9 cellular contexts compared by ENCODE assay signal in the genomic region with DNA sequence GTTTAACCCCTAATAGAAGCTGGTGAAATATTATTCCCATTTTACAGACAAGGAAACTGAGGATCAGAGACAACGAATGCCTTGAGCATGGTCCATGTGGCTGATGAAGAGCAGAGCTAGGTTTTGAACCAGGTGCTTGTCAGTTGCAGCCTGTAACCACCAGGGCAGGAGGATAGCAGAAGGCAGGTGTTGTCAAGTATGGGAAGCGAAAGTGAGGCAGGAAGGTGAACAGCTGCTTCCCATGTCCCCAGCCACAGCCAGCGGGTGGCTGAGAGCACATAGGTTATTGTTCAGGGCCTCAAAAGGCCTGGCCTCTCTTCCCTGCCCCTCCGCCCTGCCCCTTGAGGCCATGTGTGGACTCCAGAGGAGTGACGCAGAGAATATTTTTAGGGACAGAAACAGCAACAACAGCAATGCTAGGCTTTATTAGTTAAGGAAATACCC.
DNase-seq lines count a peak whose midpoint lies in the region; ATAC-seq and TF ChIP-seq lines count a peak whose summit lies in the region.
"Had no signal": no experiment of that assay in that cellular context is flagged by ENCODE, and none has a peak within 500 bp of the region (broad histone marks: within the 10 kb centered on the region; RNA-seq: fewer than 3 reads in every experiment).

No MANE protein-coding gene starts in this region.

- no peak overlapping the region for H3K4me3 Mint-ChIP-seq in nephron progenitor cell
- H3K4me3 Mint-ChIP-seq: CD4-positive, CD25-positive, alpha-beta regulatory T cell had no signal

- DNase-seq in NCI-H748 (lab: John Stamatoyannopoulos, UW; ENCODE audit: unreplicated experiment) (peak; percentile 41), NCI-H748 treated with DMSO at 0.1 percent for 48 hours (lab: John Stamatoyannopoulos, UW) (no peak), NCI-H69 (lab: John Stamatoyannopoulos, UW) (peak; percentile 91), nephron progenitor cell (no peak), head of caudate nucleus (no peak), superior temporal gyrus (ENCODE audit: extremely low spot score) (no peak), activated gamma-delta T cell treated with Interleukin-2 at 50 U/mL for 16 hours (no peak)

- no peaks in the 10 kb centered on the region for H3K9me3 Mint-ChIP-seq in nephron progenitor cell
- H3K9me3 Mint-ChIP-seq: CD4-positive, CD25-positive, alpha-beta regulatory T cell had no signal

- TF ChIP-seq CTCF in nephron progenitor cell (IDR thresholded peaks at IDR 0.05): peak; percentile 18

- peaks cover 29% of the 10 kb centered on the region for H3K27me3 Mint-ChIP-seq in nephron progenitor cell (ENCODE audit: low read depth, poor library complexity)

- intact Hi-C loops in head of caudate nucleus (cut with DNase I): no loop called here

- peak; percentile 63 for ATAC-seq in HG02884 (IDR thresholded peaks at IDR 0.05; ENCODE audit: unreplicated experiment)

- no peaks in the 10 kb centered on the region for H3K36me3 Mint-ChIP-seq in nephron progenitor cell (ENCODE audit: low read depth)
- H3K36me3 Mint-ChIP-seq: CD4-positive, CD25-positive, alpha-beta regulatory T cell had no signal

- H3K4me1 Mint-ChIP-seq in nephron progenitor cell: peaks cover 83% of the 10 kb centered on the region

- H3K27ac Mint-ChIP-seq in nephron progenitor cell: no peak overlapping the region
- H3K27ac Mint-ChIP-seq: CD4-positive, CD25-positive, alpha-beta regulatory T cell had no signal

Comparison
In these comparisons a context has a peak if more than half of its experiments do, and no peak if none do; other contexts are left out.
1. DNase-seq: peak in NCI-H748 (single experiment) and NCI-H69 (single experiment); none in NCI-H748 treated with DMSO at 0.1 percent for 48 hours (single experiment), nephron progenitor cell (single experiment), head of caudate nucleus (0 of 42), superior temporal gyrus (single experiment) and activated gamma-delta T cell treated with Interleukin-2 at 50 U/mL for 16 hours (single experiment).